Comparison of ENCODE assay signal across 9 cellular contexts in genomic region chr9:130265431-130266235, GRCh38. TPM values are rescaled to one million over a fixed set of nuclear protein-coding genes. Genes with fewer than 3 reads are reported as not detected.
DNase-seq lines count a peak whose midpoint lies in the region; ATAC-seq and TF ChIP-seq lines count a peak whose summit lies in the region.
"Had no signal": no experiment of that assay in that cellular context is flagged by ENCODE, and none has a peak within 500 bp of the region (broad histone marks: within the 10 kb centered on the region; RNA-seq: fewer than 3 reads in every experiment).

Gene HMCN2, plus strand, starts transcription at chr9:130265760. Its CDS starts 119 bp downstream, at chr9:130265879.

- H3K9me3 ChIP-seq in esophagus muscularis mucosa = no peaks in the 10 kb centered on the region
- H3K9me3 ChIP-seq in muscle layer of colon (ENCODE audit: low read length) = no peaks in the 10 kb centered on the region
- no peaks in the 10 kb centered on the region for H3K9me3 ChIP-seq in aorta (ENCODE audit: control insufficient read depth, low read length)

- H3K9ac ChIP-seq in muscle layer of colon (ENCODE audit: low read length) = no peak within 1 kb of the TSS

- intact Hi-C loops in esophagus muscularis mucosa (cut with DNase I) = no loop called here
- intact Hi-C loops in aorta (cut with DNase I) = no loop called here

- H3K4me1 ChIP-seq in esophagus muscularis mucosa = peaks cover 8 to 89% (median 78%) of the 10 kb centered on the region in 4 donors
- H3K4me1 ChIP-seq in muscle layer of colon (ENCODE audit: insufficient read depth, low read length) = peaks cover 54% of the 10 kb centered on the region
- no peaks in the 10 kb centered on the region for H3K4me1 ChIP-seq in aorta (ENCODE audit: control insufficient read depth in 1 of 2, insufficient read depth in 2 of 2, low read length in 2 of 2)

- DNase-seq in activated T-cell treated with anti-CD3 and anti-CD28 coated beads, Interleukin-2, amount 50 U/mL, for 72 hours = no peak
- DNase-seq in activated T-cell treated with anti-CD3 and anti-CD28 coated beads for 4 hours (no peak), esophagus muscularis mucosa (ENCODE audit: extremely low spot score) (no peak), aorta (peak in 1 of 2 donors; percentile 75), putamen (ENCODE audit: low spot score) (no peak), pons (ENCODE audit: low spot score) (no peak)
- DNase-seq: central memory CD4-positive, alpha-beta T cell had no signal

- H3K27ac ChIP-seq in esophagus muscularis mucosa (replicated peaks in 1 of 4) = peak within 1 kb of the TSS; percentile 80 to 87 (median 83)
- peak within 1 kb of the TSS; percentile 90 for H3K27ac ChIP-seq in muscle layer of colon (ENCODE audit: low read depth, low read length)
- no peak within 1 kb of the TSS for H3K27ac ChIP-seq in aorta (ENCODE audit: low read depth in 1 of 2, low read length in 2 of 2)

- TF ChIP-seq POLR2A in esophagus muscularis mucosa (IDR thresholded peaks at IDR 0.05; ENCODE audit: low read depth) = no peak

- H3K27me3 ChIP-seq in esophagus muscularis mucosa (peaks cover 0 to 15% (median 0%) of the 10 kb centered on the region in 4 donors), muscle layer of colon (ENCODE audit: control insufficient read depth in 1 of 2, insufficient read depth in 2 of 2, low read length in 2 of 2) (no peaks in the 10 kb centered on the region), aorta (ENCODE audit: control insufficient read depth in 1 of 2, insufficient read depth in 2 of 2, low read length in 1 of 2) (peaks cover 0 to 3% of the 10 kb centered on the region in 2 donors)

- H3K36me3 Mint-ChIP-seq in activated T-cell treated with anti-CD3 and anti-CD28 coated beads, Interleukin-2, amount 50 U/mL, for 72 hours (ENCODE audit: insufficient read depth in 2 of 2) = peaks cover 0 to 1% of the 10 kb centered on the region in 2 donors

- 4% methylated on average over 9 of the region's 89 CpGs for WGBS in esophagus muscularis mucosa
- 1 to 2% methylated on average over 41 to 89 of the region's 89 CpGs for WGBS in aorta, 2 donors

- peaks cover 11% of the 10 kb centered on the region for H3K4me1 Mint-ChIP-seq in activated T-cell treated with anti-CD3 and anti-CD28 coated beads, Interleukin-2, amount 50 U/mL, for 72 hours (ENCODE audit: low read depth)

- TF ChIP-seq CTCF in esophagus muscularis mucosa (IDR thresholded peaks at IDR 0.05) = peak in 1 of 3 experiments; percentile 2

- H3K4me3 Mint-ChIP-seq in activated T-cell treated with anti-CD3 and anti-CD28 coated beads, Interleukin-2, amount 50 U/mL, for 72 hours = peak within 1 kb of the TSS; percentile 18 to 52

- no peaks in the 10 kb centered on the region for H3K36me3 ChIP-seq in esophagus muscularis mucosa
- H3K36me3 ChIP-seq in muscle layer of colon (ENCODE audit: insufficient read depth, low read length) = no peaks in the 10 kb centered on the region
- H3K36me3 ChIP-seq in aorta (ENCODE audit: control insufficient read depth in 1 of 2, insufficient read depth in 2 of 2, low read length in 1 of 2) = no peaks in the 10 kb centered on the region

- H3K4me3 ChIP-seq in esophagus muscularis mucosa (peak within 1 kb of the TSS; percentile 57 to 66 (median 60)), muscle layer of colon (ENCODE audit: low read depth in 1 of 2, low read length in 2 of 2) (peak within 1 kb of the TSS; percentile 48 to 64), aorta (ENCODE audit: low read length in 2 of 2) (no peak within 1 kb of the TSS)

- peaks cover 82% of the 10 kb centered on the region for H3K27me3 Mint-ChIP-seq in activated T-cell treated with anti-CD3 and anti-CD28 coated beads, Interleukin-2, amount 50 U/mL, for 72 hours (ENCODE audit: low read depth)

- H3K27ac Mint-ChIP-seq in activated T-cell treated with anti-CD3 and anti-CD28 coated beads, Interleukin-2, amount 50 U/mL, for 72 hours = no peak within 1 kb of the TSS

- TF ChIP-seq EP300 in esophagus muscularis mucosa (IDR thresholded peaks at IDR 0.05) = no peak

- peak in 1 of 2 donors; percentile 13 for ATAC-seq in activated T-cell treated with anti-CD3 and anti-CD28 coated beads, Interleukin-2, amount 50 U/mL, for 72 hours (replicated peaks in 1 of 2)
- ATAC-seq in aorta (ENCODE audit: low FRiP score) = peak; percentile 20
- ATAC-seq in GM21786 (IDR thresholded peaks at IDR 0.05; ENCODE audit: unreplicated experiment) = no peak

- no peaks in the 10 kb centered on the region for H3K9me3 Mint-ChIP-seq in activated T-cell treated with anti-CD3 and anti-CD28 coated beads, Interleukin-2, amount 50 U/mL, for 72 hours

RNA-seq across cellular contexts. Expression of gene HMCN2, which starts in this region (rescaled TPM):
- under 1 TPM; 0.12 to 0.17 TPM for total RNA-seq in activated T-cell treated with anti-CD3 and anti-CD28 coated beads, Interleukin-2, amount 50 U/mL, for 72 hours
- total RNA-seq in esophagus muscularis mucosa = 10 to 100 TPM in 3 of 4 donors, 1 to 10 TPM in 1; 9.1 to 38.6 (median 12.5) TPM
- total RNA-seq in aorta = 10 to 100 TPM in 1 of 2 donors, 1 to 10 TPM in 1; 7.8 to 14.8 TPM
- polyA plus RNA-seq in aorta = 1 to 10 TPM in 1 of 2 donors, under 1 TPM in 1; 0.25 to 1.4 TPM

Comparison
In these comparisons a context has a peak if more than half of its experiments do, and no peak if none do; other contexts are left out.
1. RNA of gene HMCN2 (total RNA-seq): 7.8 to 14.8 TPM in aorta and 9.1 to 38.6 TPM in esophagus muscularis mucosa; 0.12 to 0.17 TPM in activated T-cell treated with anti-CD3 and anti-CD28 coated beads, Interleukin-2, amount 50 U/mL, for 72 hours; every median in the first group is over 4 times any median in the second.
2. H3K27ac ChIP-seq: peak in esophagus muscularis mucosa (4 of 4) and muscle layer of colon (single experiment); none in aorta (0 of 2).
3. H3K4me3 ChIP-seq: peak in esophagus muscularis mucosa (4 of 4) and muscle layer of colon (2 of 2); none in aorta (0 of 2).